In the genomic region with DNA sequence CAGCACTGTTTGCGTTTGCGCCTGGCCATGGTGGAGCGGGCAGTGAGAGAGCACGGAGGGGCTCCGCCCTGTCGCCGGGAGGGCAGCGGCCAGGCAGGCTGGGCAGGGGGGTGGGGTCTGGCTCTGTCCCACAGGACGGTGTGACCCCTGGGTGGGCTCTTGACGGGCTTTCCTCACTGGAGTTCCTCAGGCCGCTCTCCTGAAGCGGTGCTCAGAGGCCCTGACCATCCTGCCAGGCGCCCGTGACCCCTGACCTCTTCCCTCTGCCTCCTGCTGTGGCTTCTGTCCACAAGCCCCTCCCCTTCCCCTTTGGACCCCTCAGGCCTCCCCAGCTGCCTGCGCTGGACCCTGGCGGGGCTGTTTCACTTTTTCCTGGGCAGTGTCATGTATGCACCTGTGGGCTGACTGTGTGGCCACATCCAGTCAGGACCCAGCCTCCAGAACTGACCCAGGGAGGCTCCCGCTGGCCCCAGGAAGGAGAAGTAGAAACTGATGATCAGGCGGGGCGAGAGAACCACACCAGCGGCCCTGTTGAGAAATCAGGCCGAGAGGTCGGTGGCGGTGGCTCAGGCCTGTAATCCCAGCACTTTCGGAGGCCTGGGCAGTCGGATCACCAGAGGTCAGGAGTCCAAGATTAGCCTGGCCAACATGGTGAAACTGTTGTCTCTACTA, we compare ENCODE assay signal across 1 cellular context.
TF ChIP-seq lines count a peak whose summit lies in the region.

No MANE protein-coding gene starts in this region.

TF ChIP-seq in HepG2, 621 proteins besides CTCF, POLR2A, EP300 and RAD21 (continued from another document and continues in another):
- peak; percentile 94; the same call in 1 of the 2 replicates for TF ChIP-seq ZNF775 (CRISPR knock-in tag; IDR thresholded peaks at IDR 0.05; ENCODE audit: borderline replicate concordance)
- TF ChIP-seq ZNF589 (CRISPR knock-in tag; conservative IDR thresholded peaks at IDR 0.05), result peak; percentile 81
- no peak for TF ChIP-seq HNRNPUL1 (IDR thresholded peaks at IDR 0.05; ENCODE audit: low read depth, low read length)
- no peak; the same call in 1 of the 2 replicates for TF ChIP-seq ZNF646 (CRISPR knock-in tag; IDR thresholded peaks at IDR 0.05)
- TF ChIP-seq ATF7-NPFF (CRISPR knock-in tag; IDR thresholded peaks at IDR 0.05; ENCODE audit: low read depth), result peak; percentile 2; the same call in 1 of the 2 replicates
- no peak for TF ChIP-seq SMARCE1 (IDR thresholded peaks at IDR 0.05; ENCODE audit: borderline replicate concordance)
- TF ChIP-seq ZNF225 (CRISPR knock-in tag; IDR thresholded peaks at IDR 0.05), result peak; percentile 43; the same call in 1 of the 2 replicates
- TF ChIP-seq ZKSCAN8 (CRISPR knock-in tag; IDR thresholded peaks at IDR 0.05; ENCODE audit: borderline replicate concordance), result peak; percentile 48; the same call in 1 of the 2 replicates
- peak; percentile 85 for TF ChIP-seq FOXA3 (CRISPR knock-in tag; IDR thresholded peaks at IDR 0.05)
- TF ChIP-seq ERF (CRISPR knock-in tag; IDR thresholded peaks at IDR 0.05), result peak; percentile 72; the same call in 1 of the 2 replicates
- TF ChIP-seq GMEB2 (CRISPR knock-in tag; IDR thresholded peaks at IDR 0.05; ENCODE audit: low read depth), result no peak
- TF ChIP-seq CENPT (CRISPR knock-in tag; IDR thresholded peaks at IDR 0.05; ENCODE audit: low read depth), result no peak; the same call in 1 of the 2 replicates
- TF ChIP-seq NFYB (CRISPR knock-in tag; IDR thresholded peaks at IDR 0.05), result 0 out of 2 replicates have a peak, but pooled peaks have one; percentile 25
- peak; percentile 90 for TF ChIP-seq ZNF670 (CRISPR knock-in tag; IDR thresholded peaks at IDR 0.05; ENCODE audit: borderline replicate concordance)
- no peak; the same call in 1 of the 2 replicates for TF ChIP-seq TARDBP (CRISPR knock-in tag; IDR thresholded peaks at IDR 0.05)
- TF ChIP-seq MAF1 (CRISPR knock-in tag; IDR thresholded peaks at IDR 0.05; ENCODE audit: borderline replicate concordance), result no peak; the same call in 1 of the 2 replicates
- no peak for TF ChIP-seq TCF12 (IDR thresholded peaks at IDR 0.05)
- no peak for TF ChIP-seq TCF12 (CRISPR knock-in tag; IDR thresholded peaks at IDR 0.05)
- peak; percentile 87 for TF ChIP-seq GABPB1 (CRISPR knock-in tag; IDR thresholded peaks at IDR 0.05)
- TF ChIP-seq KDM2A (CRISPR knock-in tag; IDR thresholded peaks at IDR 0.05; ENCODE audit: borderline replicate concordance, low read depth), result peak; percentile 84
- TF ChIP-seq TBL1XR1 (IDR thresholded peaks at IDR 0.05; ENCODE audit: borderline replicate concordance, low read length, partially characterized antibody), result no peak
- TF ChIP-seq ZNF337 (CRISPR knock-in tag; IDR thresholded peaks at IDR 0.05; ENCODE audit: borderline replicate concordance, low read depth), result no peak
- TF ChIP-seq ZBTB43 (CRISPR knock-in tag; conservative IDR thresholded peaks at IDR 0.05), result peak; percentile 88
- TF ChIP-seq ZBTB34 (CRISPR knock-in tag; IDR thresholded peaks at IDR 0.05), result peak; percentile 94; the same call in 1 of the 2 replicates
- TF ChIP-seq PCBP1 (IDR thresholded peaks at IDR 0.05; ENCODE audit: borderline replicate concordance, low read depth, low read length), result 0 out of 2 replicates have a peak, but pooled peaks have one; percentile 93
- TF ChIP-seq ZNF512B (CRISPR knock-in tag; IDR thresholded peaks at IDR 0.05; ENCODE audit: borderline replicate concordance), result no peak
- peak; percentile 91 for TF ChIP-seq RXRB (CRISPR knock-in tag; IDR thresholded peaks at IDR 0.05; ENCODE audit: borderline replicate concordance)
- peak; percentile 42; the same call in 1 of the 2 replicates for TF ChIP-seq JUN (CRISPR knock-in tag; IDR thresholded peaks at IDR 0.05)
- no peak; the same call in 1 of the 2 replicates for TF ChIP-seq LCORL (IDR thresholded peaks at IDR 0.05)
- TF ChIP-seq LCORL (CRISPR knock-in tag; IDR thresholded peaks at IDR 0.05), result peak; percentile 97
- no peak for TF ChIP-seq FOXA1 (IDR thresholded peaks at IDR 0.05)
- TF ChIP-seq FOXA1 (CRISPR knock-in tag; IDR thresholded peaks at IDR 0.05), result peak; percentile 95
- peak; percentile 84 for TF ChIP-seq PHF20 (CRISPR knock-in tag; IDR thresholded peaks at IDR 0.05)
- peak; percentile 80 for TF ChIP-seq ESRRA (CRISPR knock-in tag; IDR thresholded peaks at IDR 0.05; ENCODE audit: low read depth)
- TF ChIP-seq ZNF746 (CRISPR knock-in tag; IDR thresholded peaks at IDR 0.05), result peak; percentile 58; the same call in 1 of the 2 replicates
- TF ChIP-seq SKI (IDR thresholded peaks at IDR 0.05; ENCODE audit: partially characterized antibody), result peak; percentile 47
- TF ChIP-seq JDP2 (CRISPR knock-in tag; IDR thresholded peaks at IDR 0.05; ENCODE audit: borderline replicate concordance), result no peak; the same call in 1 of the 2 replicates
- TF ChIP-seq ZNF207 (IDR thresholded peaks at IDR 0.05; ENCODE audit: borderline replicate concordance), result no peak
- peak; percentile 88 for TF ChIP-seq MXD4 (CRISPR knock-in tag; IDR thresholded peaks at IDR 0.05)
- peak; percentile 71 for TF ChIP-seq ARID5B (CRISPR knock-in tag; IDR thresholded peaks at IDR 0.05)
- peak; percentile 31; the same call in 1 of the 2 replicates for TF ChIP-seq ZNF782 (CRISPR knock-in tag; IDR thresholded peaks at IDR 0.05; ENCODE audit: borderline replicate concordance)
- no peak for TF ChIP-seq RFXANK (CRISPR knock-in tag; IDR thresholded peaks at IDR 0.05)
- no peak for TF ChIP-seq ZNF20 (CRISPR knock-in tag; IDR thresholded peaks at IDR 0.05)
